In the genomic region with DNA sequence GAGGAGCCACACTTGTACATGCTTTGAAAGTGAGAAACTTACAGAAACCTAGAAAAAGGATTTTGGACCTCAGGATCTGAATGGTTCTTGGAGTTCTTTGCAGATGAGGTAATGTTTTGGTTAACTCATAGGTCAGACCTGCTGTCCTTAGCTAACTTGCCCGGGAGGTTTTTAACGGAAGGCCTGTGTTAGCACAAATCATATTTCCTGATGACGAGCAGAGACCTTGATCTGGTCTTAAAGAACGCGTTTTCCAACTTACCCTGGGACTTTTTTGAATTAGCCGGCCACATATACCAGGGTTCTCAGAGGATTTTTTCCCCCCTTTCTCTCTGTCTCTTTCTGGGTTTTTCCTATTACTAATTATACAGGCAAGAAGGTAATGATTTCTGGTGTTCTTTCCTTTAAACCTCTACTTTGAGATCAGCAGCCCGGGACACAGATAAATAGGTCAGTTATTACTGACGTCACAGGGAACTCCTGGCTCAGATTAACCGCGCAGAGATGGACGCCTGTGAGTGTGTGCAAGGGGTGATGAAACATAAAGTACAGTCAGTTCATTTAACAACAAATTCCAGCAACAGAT, we compare ENCODE assay signal across 1 cellular context.
TF ChIP-seq lines count a peak whose summit lies in the region.

No MANE protein-coding gene starts in this region.

TF ChIP-seq in HepG2, 621 proteins besides CTCF, POLR2A, EP300 and RAD21 (continued from another document):
- TF ChIP-seq, protein P1, sequence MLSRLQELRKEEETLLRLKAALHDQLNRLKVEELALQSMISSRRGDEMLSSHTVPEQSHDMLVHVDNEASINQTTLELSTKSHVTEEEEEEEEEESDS (CRISPR knock-in tag; IDR thresholded peaks at IDR 0.05; ENCODE audit: borderline replicate concordance), result no peak
- TF ChIP-seq ZNF737 (CRISPR knock-in tag; IDR thresholded peaks at IDR 0.05; ENCODE audit: borderline replicate concordance) (no peak), SRSF9 (IDR thresholded peaks at IDR 0.05; ENCODE audit: borderline replicate concordance, insufficient read depth, low read depth, low read length, poor library complexity, severe bottlenecking) (no peak), SYNCRIP (IDR thresholded peaks at IDR 0.05; ENCODE audit: insufficient read depth, low read depth, low read length) (no peak), ZBTB1 (CRISPR knock-in tag; IDR thresholded peaks at IDR 0.05; ENCODE audit: borderline replicate concordance) (no peak), KDM5B (CRISPR knock-in tag; IDR thresholded peaks at IDR 0.05; ENCODE audit: borderline replicate concordance) (no peak)
